ENCODE assay signal across 24 cellular contexts in the genomic region with DNA sequence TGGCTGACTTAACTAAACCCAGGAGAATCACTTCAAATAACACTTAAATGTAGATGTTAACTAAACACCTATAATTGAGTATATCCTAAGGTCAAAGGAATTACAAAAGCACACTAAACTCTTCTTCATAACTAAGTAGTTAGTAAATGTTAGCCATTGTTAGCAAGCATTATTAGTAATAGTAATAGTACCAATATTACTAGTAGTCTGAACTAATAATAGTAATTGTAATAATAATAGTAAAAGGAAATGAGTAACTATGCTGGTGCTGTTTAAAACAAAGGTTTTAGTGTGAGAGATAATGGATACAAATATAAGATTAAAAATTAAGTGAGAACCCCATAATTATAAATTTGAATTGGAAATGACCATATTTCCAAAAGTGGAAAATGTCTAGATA.
DNase-seq lines count a peak whose midpoint lies in the region; ATAC-seq, FAIRE-seq and TF ChIP-seq lines count a peak whose summit lies in the region.
"Had no signal": no experiment of that assay in that cellular context is flagged by ENCODE, and none has a peak within 500 bp of the region (broad histone marks: within the 10 kb centered on the region; RNA-seq: fewer than 3 reads in every experiment).

No MANE protein-coding gene starts in this region.

- no peak for DNase-seq in mammary epithelial cell
- DNase-seq in MCF 10A (ENCODE audit: unreplicated experiment), result no peak
- DNase-seq in GM12878 (ENCODE audit: low read depth, low spot score), result no peak
- no peak for DNase-seq in psoas muscle
- no peak for DNase-seq in T1000 (lab: John Stamatoyannopoulos, UW)
- DNase-seq: ACHN; BE2C; C1 segment of cervical spinal cord; Caco-2; Calu3; CD4-positive, CD25-positive, alpha-beta regulatory T cell; CD8-positive, alpha-beta T cell; DMS79 treated with DMSO at 0.1 percent for 48 hours; GF-D8 had no signal

- SMC1A ChIA-PET in GM12878 (lab: Charles Lee; ENCODE audit: uncharacterized antibody, unreplicated experiment), result no interaction called here

- H4K20me1 ChIP-seq in mammary epithelial cell (ENCODE audit: insufficient read depth, low read length) (no peaks in the 10 kb centered on the region), GM12878 (ENCODE audit: control insufficient read depth, insufficient read depth) (no peaks in the 10 kb centered on the region)
- H4K20me1 ChIP-seq: BLaER1 had no signal

- in situ Hi-C loops in mammary epithelial cell (cut with MboI; ENCODE audit: low sequenced_read_pairs in 2 of 2), result no loop called here
- in situ Hi-C loops in GM12878 (cut with MboI), result no loop called here

- H3K79me2 ChIP-seq in mammary epithelial cell (ENCODE audit: insufficient read depth, low read length) (no peaks in the 10 kb centered on the region), GM12878 (ENCODE audit: control insufficient read depth, insufficient read depth, low read length) (no peaks in the 10 kb centered on the region)

- H3K4me3 ChIP-seq in mammary epithelial cell (replicated peaks in 1 of 3; ENCODE audit: insufficient read depth in 1 of 3, low read depth in 2 of 3, low read length in 3 of 3), result no peak overlapping the region
- H3K4me3 ChIP-seq in GM12878, result no peak overlapping the region
- no peak overlapping the region for H3K4me3 ChIP-seq in psoas muscle
- H3K4me3 ChIP-seq: A549, BLaER1 had no signal

- TF ChIP-seq EP300 in GM12878 (IDR thresholded peaks at IDR 0.05; ENCODE audit: borderline replicate concordance in 1 of 2, control insufficient read depth in 1 of 2, low read depth in 2 of 2, low read length in 2 of 2), result no peak

- no peak for FAIRE-seq in GM12878 (lab: Jason Lieb, UNC)
- FAIRE-seq: A549, D721Med, GM12892, GM18507, GM19239 had no signal

- ATAC-seq in HG02610 (IDR thresholded peaks at IDR 0.05; ENCODE audit: unreplicated experiment) (peak; percentile 74), GM12878 (no peak), psoas muscle (no peak), GM19397 (IDR thresholded peaks at IDR 0.05; ENCODE audit: unreplicated experiment) (no peak)
- ATAC-seq: A549; CD8-positive, alpha-beta T cell had no signal

- intact Hi-C loops in mammary epithelial cell (cut with micrococcal nuclease) (no loop called here), MCF 10A (cut with micrococcal nuclease) (no loop called here), GM12878 (cut with micrococcal nuclease; ENCODE audit: unreplicated experiment) (no loop called here), psoas muscle (cut with DNase I) (no loop called here)

- no peaks in the 10 kb centered on the region for H3K27me3 ChIP-seq in mammary epithelial cell (ENCODE audit: insufficient read depth, low read length)
- no peaks in the 10 kb centered on the region for H3K27me3 ChIP-seq in GM12878 (replicated peaks in 1 of 2; ENCODE audit: control insufficient read depth in 2 of 2, insufficient read depth in 2 of 2, low read length in 1 of 2)
- H3K27me3 ChIP-seq in psoas muscle (ENCODE audit: insufficient read depth in 3 of 3, low read length in 2 of 3), result no peaks in the 10 kb centered on the region
- H3K27me3 ChIP-seq: BE2C, BLaER1 had no signal

- no peak overlapping the region for H3K4me2 ChIP-seq in mammary epithelial cell (ENCODE audit: insufficient read depth, low read depth, low read length)
- H3K4me2 ChIP-seq in GM12878 (ENCODE audit: control insufficient read depth, insufficient read depth), result no peak overlapping the region
- H3K4me2 ChIP-seq: A549, BLaER1 had no signal

- BruUV-seq in mammary epithelial cell (replicated peaks; lab: Mats Ljungman, UMichigan) (no TSS peak), MCF 10A (replicated peaks; lab: Mats Ljungman, UMichigan) (no TSS peak), GM12878 (replicated peaks; lab: Mats Ljungman, UMichigan) (no TSS peak)

- POLR2A ChIA-PET in MCF 10A (lab: Yijun Ruan, JAX) (no interaction called here), GM12878 (lab: Charles Lee) (no interaction called here)

- H3K9ac ChIP-seq in mammary epithelial cell (ENCODE audit: insufficient read depth, low read length) (no peak overlapping the region), GM12878 (ENCODE audit: control insufficient read depth, insufficient read depth, low read length) (no peak overlapping the region)
- H3K9ac ChIP-seq: BLaER1 had no signal

- no peaks in the 10 kb centered on the region for H3K9me3 ChIP-seq in mammary epithelial cell (replicated peaks; ENCODE audit: insufficient read depth, low read length)
- H3K9me3 ChIP-seq in GM12878 (replicated peaks; ENCODE audit: control insufficient read depth, insufficient read depth, low read length), result no peaks in the 10 kb centered on the region
- H3K9me3 ChIP-seq in psoas muscle, result no peaks in the 10 kb centered on the region
- H3K9me3 ChIP-seq: A549, BE2C, BLaER1, Caco-2 had no signal

- H2AFZ ChIP-seq in mammary epithelial cell (ENCODE audit: low read depth, low read length), result peak overlapping the region; percentile 20
- H2AFZ ChIP-seq in GM12878 (ENCODE audit: control insufficient read depth, low read depth, low read length), result no peak overlapping the region

- CTCF ChIA-PET in mammary epithelial cell (lab: Charles Lee; ENCODE audit: low non-redundant PET), result no interaction called here
- CTCF ChIA-PET in MCF 10A (lab: Yijun Ruan, JAX), result no interaction called here
- CTCF ChIA-PET in GM12878 (lab: Yijun Ruan, JAX), result no interaction called here

- H3K27ac Mint-ChIP-seq in MCF 10A (ENCODE audit: low read depth, unreplicated experiment), result no peak overlapping the region
- H3K27ac Mint-ChIP-seq: CD14-positive monocyte; CD4-positive, CD25-positive, alpha-beta regulatory T cell; CD8-positive, alpha-beta T cell had no signal

- dilution Hi-C loops in mammary epithelial cell (cut with HindIII; ENCODE audit: low sequenced_read_pairs), result no loop called here

- peaks cover 26% of the 10 kb centered on the region for H3K27me3 Mint-ChIP-seq in MCF 10A (ENCODE audit: insufficient read depth, unreplicated experiment)
- H3K27me3 Mint-ChIP-seq: CD4-positive, CD25-positive, alpha-beta regulatory T cell had no signal

- H3K4me1 Mint-ChIP-seq in MCF 10A (ENCODE audit: insufficient read depth, unreplicated experiment), result no peaks in the 10 kb centered on the region
- H3K4me1 Mint-ChIP-seq: CD14-positive monocyte; CD4-positive, CD25-positive, alpha-beta regulatory T cell had no signal

- RAD21 ChIA-PET in GM12878 (lab: Charles Lee; ENCODE audit: unreplicated experiment), result no interaction called here

- TF ChIP-seq POLR2A in GM12878 (IDR thresholded peaks at IDR 0.05; ENCODE audit: low read depth, low read length), result no peak

- no peaks in the 10 kb centered on the region for H3K36me3 Mint-ChIP-seq in MCF 10A (ENCODE audit: insufficient read depth, unreplicated experiment)
- H3K36me3 Mint-ChIP-seq: CD14-positive monocyte; CD4-positive, CD25-positive, alpha-beta regulatory T cell; CD8-positive, alpha-beta T cell had no signal

- H3K27ac ChIP-seq in mammary epithelial cell (ENCODE audit: insufficient read depth, low read depth, low read length), result no peak overlapping the region
- H3K27ac ChIP-seq in GM12878 (ENCODE audit: control insufficient read depth, insufficient read depth), result no peak overlapping the region
- no peak overlapping the region for H3K27ac ChIP-seq in psoas muscle
- H3K27ac ChIP-seq: 22Rv1, A549, BLaER1 had no signal

- TF ChIP-seq RAD21 in GM12878 (IDR thresholded peaks at IDR 0.05; ENCODE audit: insufficient read depth, low read depth, low read length), result no peak

- no peak overlapping the region for H3K4me3 Mint-ChIP-seq in MCF 10A (ENCODE audit: unreplicated experiment)
- H3K4me3 Mint-ChIP-seq: CD14-positive monocyte; CD4-positive, CD25-positive, alpha-beta regulatory T cell; CD8-positive, alpha-beta T cell had no signal

- H3K9me3 Mint-ChIP-seq in MCF 10A (ENCODE audit: unreplicated experiment), result no peaks in the 10 kb centered on the region

- H3K36me3 ChIP-seq in mammary epithelial cell (ENCODE audit: insufficient read depth, low read length) (no peaks in the 10 kb centered on the region), GM12878 (ENCODE audit: control insufficient read depth in 2 of 2, insufficient read depth in 2 of 2, low read length in 1 of 2) (no peaks in the 10 kb centered on the region), psoas muscle (ENCODE audit: insufficient read depth in 1 of 2, low read depth in 1 of 2) (no peaks in the 10 kb centered on the region)
- H3K36me3 ChIP-seq: BE2C, BLaER1 had no signal

- H3K4me1 ChIP-seq in mammary epithelial cell (ENCODE audit: insufficient read depth, low read length), result no peaks in the 10 kb centered on the region
- no peaks in the 10 kb centered on the region for H3K4me1 ChIP-seq in GM12878 (ENCODE audit: control insufficient read depth, insufficient read depth, low read length)
- H3K4me1 ChIP-seq in psoas muscle, result no peaks in the 10 kb centered on the region
- H3K4me1 ChIP-seq: A549, BE2C, BLaER1, Caco-2 had no signal

- no peak for TF ChIP-seq CTCF in mammary epithelial cell (conservative IDR thresholded peaks at IDR 0.05 in 1 of 2, IDR thresholded peaks at IDR 0.05 in 1 of 2; ENCODE audit: extremely low read depth in 1 of 2, insufficient read depth in 1 of 2, low read depth in 1 of 2, low read length in 2 of 2)
- no peak for TF ChIP-seq CTCF in MCF 10A (IDR thresholded peaks at IDR 0.05; ENCODE audit: unreplicated experiment)
- TF ChIP-seq CTCF in GM12878 (IDR thresholded peaks at IDR 0.05 in 2 of 3, conservative IDR thresholded peaks at IDR 0.05 in 1 of 3; ENCODE audit: control insufficient read depth in 2 of 3, extremely low read depth in 1 of 3, insufficient read depth in 1 of 3, low read depth in 3 of 3, low read length in 3 of 3), result no peak
- TF ChIP-seq CTCF in psoas muscle (IDR thresholded peaks at IDR 0.05), result no peak

TF ChIP-seq in GM12878, 131 proteins besides CTCF, POLR2A, EP300 and RAD21 (continues in another document):
- TF ChIP-seq JUNB (IDR thresholded peaks at IDR 0.05) (peak; percentile 20), MEF2B (IDR thresholded peaks at IDR 0.05; ENCODE audit: partially characterized antibody, poor library complexity, severe bottlenecking) (no peak)
